12 cellular contexts compared by ENCODE assay signal in genomic region chr20:19783966-19784401, GRCh38. TPM values are rescaled to one million over a fixed set of nuclear protein-coding genes. Genes with fewer than 3 reads are reported as not detected.
A peak's percentile ranks its signal among the peaks of the same experiment; 100 is the strongest.
DNase-seq lines count a peak whose midpoint lies in the region; ATAC-seq, FAIRE-seq and TF ChIP-seq lines count a peak whose summit lies in the region.
"Had no signal": no experiment of that assay in that cellular context is flagged by ENCODE, and none has a peak within 500 bp of the region (broad histone marks: within the 10 kb centered on the region; RNA-seq: fewer than 3 reads in every experiment).

No MANE protein-coding gene starts in this region.

- H3K27ac ChIP-seq in endothelial cell of umbilical vein (ENCODE audit: insufficient read depth, low read depth, low read length) = no peak overlapping the region

- in situ Hi-C loops in Caki2 (cut with HindIII; ENCODE audit: low pct_unique_long_range_greater_than_20kb, low sequenced_read_pairs) = loop anchor here (25.0 kb wide), 2 partner anchors 103 to 203 kb away; no protein-coding TSS in a partner anchor

- H3K36me3 ChIP-seq in endothelial cell of umbilical vein (ENCODE audit: control insufficient read depth in 2 of 2, extremely low read depth in 1 of 2, insufficient read depth in 2 of 2, low read length in 2 of 2) (no peaks in the 10 kb centered on the region), mucosa of descending colon (ENCODE audit: low read depth) (no peaks in the 10 kb centered on the region)
- H3K36me3 ChIP-seq: uterus had no signal

- POLR2A ChIA-PET in endothelial cell of umbilical vein (lab: Charles Lee) = no interaction called here

- peak; percentile 69 for DNase-seq in Caki2 (ENCODE audit: low read depth)
- peak; percentile 79 for DNase-seq in NCI-H69 (lab: John Stamatoyannopoulos, UW)
- peak; percentile 72 for DNase-seq in endothelial cell of umbilical vein (ENCODE audit: low read depth, low spot score)
- DNase-seq in mucosa of descending colon = peak in 1 of 3 donors; percentile 50
- no peak for DNase-seq in GM19240 (ENCODE audit: insufficient read length, low spot score)
- no peak for DNase-seq in RPMI8226
- no peak for DNase-seq in NCI-H1048 (lab: John Stamatoyannopoulos, UW)
- DNase-seq: immature natural killer cell; stimulated activated CD4-positive, alpha-beta T cell treated with anti-CD3 and anti-CD28 coated beads, Interleukin-1b, Interleukin-23, amount 100 ng/mL, for 48 hours; uterus had no signal

- TF ChIP-seq CTCF in endothelial cell of umbilical vein (IDR thresholded peaks at IDR 0.05; ENCODE audit: extremely low read depth in 1 of 2, insufficient read depth in 1 of 2, low read depth in 1 of 2, low read length in 2 of 2) (peak in 1 of 2 donors; percentile 4), mucosa of descending colon (IDR thresholded peaks at IDR 0.05) (no peak)

- TF ChIP-seq POLR2A in endothelial cell of umbilical vein (IDR thresholded peaks at IDR 0.05; ENCODE audit: low read depth, low read length) = no peak

- peaks cover 34% of the 10 kb centered on the region for H3K4me1 ChIP-seq in endothelial cell of umbilical vein (ENCODE audit: control insufficient read depth, extremely low read depth, insufficient read depth, low read length)
- peaks cover 18% of the 10 kb centered on the region for H3K4me1 ChIP-seq in mucosa of descending colon (ENCODE audit: low read depth)

- H3K79me2 ChIP-seq in endothelial cell of umbilical vein (ENCODE audit: control insufficient read depth, insufficient read depth, low read length) = no peaks in the 10 kb centered on the region

- FAIRE-seq in endothelial cell of umbilical vein (lab: Jason Lieb, UNC) = no peak

- BruUV-seq in endothelial cell of umbilical vein (replicated peaks; lab: Mats Ljungman, UMichigan) = no TSS peak

- H3K9ac ChIP-seq in endothelial cell of umbilical vein (replicated peaks; ENCODE audit: extremely low read depth, insufficient read depth, low read length) = peak overlapping the region; percentile 8

- ATAC-seq in mucosa of descending colon (peak; percentile 31), GM21381 (IDR thresholded peaks at IDR 0.05; ENCODE audit: unreplicated experiment) (no peak)
- ATAC-seq: activated CD4-positive, CD25-positive, alpha-beta regulatory T cell treated with anti-CD3 and anti-CD28 coated beads, Interleukin-2, amount 50 U/mL, for 24 hours had no signal

- dilution Hi-C loops in endothelial cell of umbilical vein (cut with MboI; ENCODE audit: extremely low pct_ligation_motif_present, low sequenced_read_pairs) = no loop called here

- CTCF ChIA-PET in endothelial cell of umbilical vein (lab: Charles Lee) = interaction anchor here (1.0 to 7.2 kb wide), 14 partner anchors 10 to 233 kb away, joined by 3 to 98 read pairs (median 7); partner anchors contain the start of gene NAA20

- no peak overlapping the region for H3K4me2 ChIP-seq in endothelial cell of umbilical vein (ENCODE audit: insufficient read depth, low read length)

- H3K4me3 ChIP-seq in endothelial cell of umbilical vein (replicated peaks in 1 of 3; ENCODE audit: insufficient read depth in 1 of 3, low read depth in 1 of 3, low read length in 3 of 3) = no peak overlapping the region
- no peak overlapping the region for H3K4me3 ChIP-seq in mucosa of descending colon
- H3K4me3 ChIP-seq: uterus had no signal

- no peaks in the 10 kb centered on the region for H3K27me3 ChIP-seq in endothelial cell of umbilical vein (ENCODE audit: control insufficient read depth in 2 of 2, insufficient read depth in 2 of 2, low read length in 2 of 2)
- H3K27me3 ChIP-seq: uterus had no signal

- no peaks in the 10 kb centered on the region for H4K20me1 ChIP-seq in endothelial cell of umbilical vein (replicated peaks; ENCODE audit: control insufficient read depth, extremely low read depth, insufficient read depth, low read length)

- H3K9me1 ChIP-seq in endothelial cell of umbilical vein (replicated peaks; ENCODE audit: control insufficient read depth, extremely low read depth, insufficient read depth, low read length) = no peaks in the 10 kb centered on the region

- intact Hi-C loops in endothelial cell of umbilical vein (cut with micrococcal nuclease) (loop anchor here (2.0 kb wide), 1 partner anchor 25 kb away; the partner anchor contains the start of gene RIN2), mucosa of descending colon (cut with DNase I, micrococcal nuclease) (loop anchor here in 1 of 2 donors (10.0 kb wide), 2 partner anchors 101 to 211 kb away; no protein-coding TSS in a partner anchor)

- H2AFZ ChIP-seq in endothelial cell of umbilical vein (ENCODE audit: low read depth, low read length) = peak overlapping the region; percentile 46

- H3K9me3 ChIP-seq in endothelial cell of umbilical vein (replicated peaks; ENCODE audit: control insufficient read depth, insufficient read depth, low read length) = no peaks in the 10 kb centered on the region
- H3K9me3 ChIP-seq in mucosa of descending colon = no peaks in the 10 kb centered on the region
- H3K9me3 ChIP-seq: uterus had no signal

TF ChIP-seq in endothelial cell of umbilical vein, 7 proteins besides CTCF, POLR2A, EP300 and RAD21:
- TF ChIP-seq MAX (IDR thresholded peaks at IDR 0.05; ENCODE audit: insufficient read depth, insufficient read length) (peak; percentile 54), GATA2 (IDR thresholded peaks at IDR 0.05; ENCODE audit: insufficient read depth, insufficient read length, low read depth, low read length) (peak; percentile 17), JUN (IDR thresholded peaks at IDR 0.05; ENCODE audit: borderline replicate concordance, insufficient read depth, insufficient read length, low read depth) (no peak), EZH2 (IDR thresholded peaks at IDR 0.05; ENCODE audit: borderline replicate concordance, low read depth, low read length, severe bottlenecking) (no peak), POLR2AphosphoS5 (IDR thresholded peaks at IDR 0.05; ENCODE audit: insufficient read depth, low read depth, low read length) (no peak)

RNA-seq across cellular contexts. Expression of gene RIN2, which starts 25.9 kb away (rescaled TPM):
- total RNA-seq in Caki2 (2014; rRNA removed; shearing (Covaris generic); ENCODE audit: low replicate concordance) = 43.0 and 59.0 TPM in 2 replicates
- total RNA-seq in endothelial cell of umbilical vein (98.5 and 119 TPM in 2 replicates), mucosa of descending colon (100 to 1,000 TPM in 1 of 3 donors, 10 to 100 TPM in 2; 73.1 to 127 (median 73.9) TPM)
- 18.0 and 22.6 TPM in 2 replicates for polyA plus RNA-seq in endothelial cell of umbilical vein
- 26.4 and 28.1 TPM in 2 replicates for polyA plus RNA-seq in endothelial cell of umbilical vein (2011; cell fraction: cytosol; rRNA removed)
- polyA plus RNA-seq in endothelial cell of umbilical vein (2011; cell fraction: nucleus; rRNA removed) = 78.0 and 79.9 TPM in 2 replicates
- 44.9 and 47.0 TPM in 2 replicates for polyA plus RNA-seq in endothelial cell of umbilical vein (2012)
- 121 and 149 TPM in 2 replicates for polyA minus RNA-seq in endothelial cell of umbilical vein
- polyA minus RNA-seq in endothelial cell of umbilical vein (2011; cell fraction: cytosol; rRNA and poly(A)+ RNA removed) = 9.7 TPM
- polyA minus RNA-seq in endothelial cell of umbilical vein (2011; cell fraction: nucleus; rRNA and poly(A)+ RNA removed) = 186 and 192 TPM in 2 replicates
- polyA plus RNA-seq: immature natural killer cell had no signal

Comparison
In these comparisons a context has a peak if more than half of its experiments do, and no peak if none do; other contexts are left out.
1. DNase-seq: peak in Caki2 (single experiment), NCI-H69 (single experiment) and endothelial cell of umbilical vein (single experiment); none in GM19240 (single experiment), RPMI8226 (single experiment) and NCI-H1048 (single experiment).